ENCODE assay signal across 2 cellular contexts in the genomic region with DNA sequence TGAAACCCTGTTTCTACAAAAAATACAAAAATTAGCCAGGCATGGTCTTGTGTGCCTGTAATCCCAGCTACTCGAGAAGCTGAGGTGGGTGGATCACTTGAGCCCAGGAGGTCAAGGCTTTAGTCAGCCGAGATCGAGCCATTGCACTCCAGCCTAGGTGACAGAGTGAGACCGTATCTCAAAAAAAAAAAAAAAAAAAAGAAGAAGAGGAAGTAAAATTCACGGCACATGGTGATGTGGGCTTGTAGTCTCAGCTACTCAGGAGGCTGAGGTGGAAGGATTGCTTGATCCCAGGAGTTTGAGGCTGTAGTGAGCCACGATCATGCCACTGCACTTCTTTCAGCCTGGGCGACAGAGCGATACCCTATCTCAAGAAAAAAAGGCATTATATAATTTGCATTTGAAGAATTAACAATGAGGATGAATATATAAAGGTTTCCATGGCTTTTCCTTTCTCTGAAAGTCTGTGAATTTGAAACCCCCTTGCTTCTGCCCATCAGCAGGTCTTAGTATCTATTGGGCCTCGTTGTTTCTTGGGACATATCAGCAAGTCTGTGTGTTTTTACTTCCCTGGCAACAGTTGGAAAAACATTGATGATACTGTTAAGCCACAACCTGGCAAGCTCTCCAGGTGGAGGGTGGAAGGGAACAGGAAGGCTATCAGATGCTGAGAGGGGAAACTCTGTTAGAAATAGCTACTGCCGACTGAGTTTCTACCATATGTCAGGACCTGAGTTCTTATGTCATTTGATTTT.
TF ChIP-seq lines count a peak whose summit lies in the region.

No MANE protein-coding gene starts in this region.

TF ChIP-seq in SK-N-SH, 30 proteins besides CTCF, POLR2A, EP300 and RAD21:
- TF ChIP-seq FOSL2 (IDR thresholded peaks at IDR 0.05; ENCODE audit: borderline replicate concordance, low read depth) = no peak
- TF ChIP-seq SMC3 (IDR thresholded peaks at IDR 0.05; ENCODE audit: low read depth, low read length) = no peak
- TF ChIP-seq RXRA (IDR thresholded peaks at IDR 0.05; ENCODE audit: borderline replicate concordance, low read depth) = no peak
- TF ChIP-seq, protein P1, sequence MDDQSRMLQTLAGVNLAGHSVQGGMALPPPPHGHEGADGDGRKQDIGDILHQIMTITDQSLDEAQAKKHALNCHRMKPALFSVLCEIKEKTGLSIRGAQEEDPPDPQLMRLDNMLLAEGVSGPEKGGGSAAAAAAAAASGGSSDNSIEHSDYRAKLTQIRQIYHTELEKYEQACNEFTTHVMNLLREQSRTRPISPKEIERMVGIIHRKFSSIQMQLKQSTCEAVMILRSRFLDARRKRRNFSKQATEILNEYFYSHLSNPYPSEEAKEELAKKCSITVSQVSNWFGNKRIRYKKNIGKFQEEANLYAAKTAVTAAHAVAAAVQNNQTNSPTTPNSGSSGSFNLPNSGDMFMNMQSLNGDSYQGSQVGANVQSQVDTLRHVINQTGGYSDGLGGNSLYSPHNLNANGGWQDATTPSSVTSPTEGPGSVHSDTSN (IDR thresholded peaks at IDR 0.05) = no peak
- no peak for TF ChIP-seq FOXM1 (IDR thresholded peaks at IDR 0.05; ENCODE audit: low read depth)
- no peak for TF ChIP-seq TEAD4 (IDR thresholded peaks at IDR 0.05; ENCODE audit: borderline replicate concordance, insufficient read depth)
- TF ChIP-seq MEF2A (IDR thresholded peaks at IDR 0.05; ENCODE audit: borderline replicate concordance, low read depth) = no peak
- no peak for TF ChIP-seq RFX5 (IDR thresholded peaks at IDR 0.05; ENCODE audit: low read length)

TF ChIP-seq in SK-N-SH treated with all-trans-retinoic acid at 6 μM for 48 hours, 23 proteins besides CTCF, POLR2A, EP300 and RAD21:
- no peak for TF ChIP-seq ZNF8 (CRISPR knock-in tag; IDR thresholded peaks at IDR 0.05)
- no peak for TF ChIP-seq ZFP30 (CRISPR knock-in tag; IDR thresholded peaks at IDR 0.05)
- no peak for TF ChIP-seq ARNTL (CRISPR knock-in tag; IDR thresholded peaks at IDR 0.05; ENCODE audit: borderline replicate concordance, low read depth)
- TF ChIP-seq ZNF70 (CRISPR knock-in tag; IDR thresholded peaks at IDR 0.05) = no peak
- no peak for TF ChIP-seq GLIS3 (CRISPR knock-in tag; IDR thresholded peaks at IDR 0.05)
- TF ChIP-seq TOX (CRISPR knock-in tag; IDR thresholded peaks at IDR 0.05; ENCODE audit: borderline replicate concordance) = no peak
- no peak for TF ChIP-seq ZNF565 (CRISPR knock-in tag; conservative IDR thresholded peaks at IDR 0.05; ENCODE audit: low read depth)
- TF ChIP-seq PPARA (CRISPR knock-in tag; IDR thresholded peaks at IDR 0.05; ENCODE audit: borderline replicate concordance) = no peak
- TF ChIP-seq, protein P2, sequence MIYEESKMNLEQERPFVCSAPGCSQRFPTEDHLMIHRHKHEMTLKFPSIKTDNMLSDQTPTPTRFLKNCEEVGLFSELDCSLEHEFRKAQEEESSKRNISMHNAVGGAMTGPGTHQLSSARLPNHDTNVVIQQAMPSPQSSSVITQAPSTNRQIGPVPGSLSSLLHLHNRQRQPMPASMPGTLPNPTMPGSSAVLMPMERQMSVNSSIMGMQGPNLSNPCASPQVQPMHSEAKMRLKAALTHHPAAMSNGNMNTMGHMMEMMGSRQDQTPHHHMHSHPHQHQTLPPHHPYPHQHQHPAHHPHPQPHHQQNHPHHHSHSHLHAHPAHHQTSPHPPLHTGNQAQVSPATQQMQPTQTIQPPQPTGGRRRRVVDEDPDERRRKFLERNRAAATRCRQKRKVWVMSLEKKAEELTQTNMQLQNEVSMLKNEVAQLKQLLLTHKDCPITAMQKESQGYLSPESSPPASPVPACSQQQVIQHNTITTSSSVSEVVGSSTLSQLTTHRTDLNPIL (CRISPR knock-in tag; IDR thresholded peaks at IDR 0.05; ENCODE audit: low read depth) = no peak
